In the genomic region with DNA sequence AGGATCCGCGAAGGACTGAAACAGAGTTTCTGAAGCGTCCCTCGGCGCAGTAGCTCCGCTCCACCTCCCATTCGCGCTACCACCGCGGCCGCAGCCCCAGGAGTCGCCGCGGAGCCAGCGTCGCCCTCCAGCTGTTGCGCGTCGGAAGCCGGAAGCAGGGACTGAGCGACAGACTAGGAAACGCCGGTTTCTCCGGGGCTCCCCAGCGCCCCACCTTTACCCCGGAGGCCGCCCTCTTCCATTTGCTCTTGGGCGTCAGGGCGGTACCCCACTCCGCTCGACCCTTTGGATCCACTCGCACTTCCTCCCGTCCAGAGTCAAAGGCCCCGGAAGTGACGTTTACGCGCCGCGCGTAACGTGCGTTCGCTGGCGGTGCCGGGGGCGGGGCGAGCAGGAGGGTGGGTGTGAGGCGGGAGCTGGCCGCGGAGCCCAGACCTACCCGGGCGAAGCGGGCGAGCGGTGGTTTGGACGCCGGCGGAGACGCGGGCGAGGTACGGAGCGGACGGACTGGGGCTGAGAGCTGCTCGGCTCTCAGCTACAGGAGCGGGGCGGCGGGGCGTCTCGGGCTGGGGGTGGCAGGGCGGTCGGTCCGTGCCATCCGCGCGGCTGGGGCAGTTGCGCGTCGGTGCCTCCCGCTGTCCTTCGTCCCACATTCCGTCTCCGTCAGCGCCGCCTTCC, we compare ENCODE assay signal across 8 cellular contexts. TPM values are rescaled to one million over a fixed set of nuclear protein-coding genes. Genes with fewer than 3 reads are reported as not detected.
DNase-seq lines count a peak whose midpoint lies in the region; ATAC-seq and TF ChIP-seq lines count a peak whose summit lies in the region.

TSS of gene RABGEF1 (plus strand) at position 432 of the 678 bp plus-strand sequence. CDS start 31,167 bp downstream, outside the sequence.

- CTCF ChIA-PET in BJ (lab: Yijun Ruan, JAX): interaction anchor here (0.5 kb wide), 1 partner anchor 16 kb away, joined by 3 read pairs; no protein-coding TSS in a partner anchor

- peaks cover 1% of the 10 kb centered on the region for H3K36me3 ChIP-seq in BJ (ENCODE audit: control insufficient read depth, insufficient read depth, low read length)

- DNase-seq in BJ (ENCODE audit: low read depth) (peak; percentile 56), NCI-H524 treated with DMSO at 0.1 percent for 48 hours (lab: John Stamatoyannopoulos, UW) (peak; percentile 54), choroid plexus epithelial cell (ENCODE audit: low read depth) (peak; percentile 94), kidney glomerular epithelial cell (lab: John Stamatoyannopoulos, UW) (peak; percentile 83)
- DNase-seq in activated CD4-positive, alpha-beta T cell treated with anti-CD3 and anti-CD28 coated beads for 4 hours: peak; percentile 94 to 95
- DNase-seq in stimulated activated CD4-positive, alpha-beta T cell treated with anti-CD3 and anti-CD28 coated beads, Interleukin-15, amount 100 ng/mL, for 48 hours (ENCODE audit: low read depth in 2 of 2): peak; percentile 95 to 97

- TF ChIP-seq CTCF in BJ (IDR thresholded peaks at IDR 0.05; ENCODE audit: insufficient read depth, low read depth, low read length): no peak
- no peak for TF ChIP-seq CTCF in choroid plexus epithelial cell (conservative IDR thresholded peaks at IDR 0.05; ENCODE audit: low read depth, low read length)

- peak; percentile 91 for ATAC-seq in GM19324 (IDR thresholded peaks at IDR 0.05; ENCODE audit: low FRiP score, unreplicated experiment)
- peak; percentile 83 for ATAC-seq in HG03460 (IDR thresholded peaks at IDR 0.05; ENCODE audit: unreplicated experiment)

- POLR2A ChIA-PET in BJ (lab: Charles Lee): no interaction called here

- H3K4me3 ChIP-seq in BJ (ENCODE audit: low read depth, low read length): peak within 1 kb of the TSS; percentile 99
- H3K4me3 ChIP-seq in choroid plexus epithelial cell (ENCODE audit: low read depth, low read length): peak within 1 kb of the TSS; percentile 92

- H3K27me3 ChIP-seq in BJ (ENCODE audit: control insufficient read depth, insufficient read depth, low read length): no peaks in the 10 kb centered on the region

RNA-seq across cellular contexts. Expression of gene RABGEF1, which starts in this region (rescaled TPM):
- 49.1 and 61.0 TPM in 2 replicates for polyA plus RNA-seq in BJ (2011; rRNA removed)
- polyA minus RNA-seq in BJ (2011; rRNA and poly(A)+ RNA removed): 47.1 and 73.9 TPM in 2 replicates

Comparison
In these comparisons a context has a peak if more than half of its experiments do, and no peak if none do; other contexts are left out.
1. Peak in every context shown above with its lines: DNase-seq, ATAC-seq and H3K4me3 ChIP-seq.